ENCODE assay signal across 27 cellular contexts in the genomic region with DNA sequence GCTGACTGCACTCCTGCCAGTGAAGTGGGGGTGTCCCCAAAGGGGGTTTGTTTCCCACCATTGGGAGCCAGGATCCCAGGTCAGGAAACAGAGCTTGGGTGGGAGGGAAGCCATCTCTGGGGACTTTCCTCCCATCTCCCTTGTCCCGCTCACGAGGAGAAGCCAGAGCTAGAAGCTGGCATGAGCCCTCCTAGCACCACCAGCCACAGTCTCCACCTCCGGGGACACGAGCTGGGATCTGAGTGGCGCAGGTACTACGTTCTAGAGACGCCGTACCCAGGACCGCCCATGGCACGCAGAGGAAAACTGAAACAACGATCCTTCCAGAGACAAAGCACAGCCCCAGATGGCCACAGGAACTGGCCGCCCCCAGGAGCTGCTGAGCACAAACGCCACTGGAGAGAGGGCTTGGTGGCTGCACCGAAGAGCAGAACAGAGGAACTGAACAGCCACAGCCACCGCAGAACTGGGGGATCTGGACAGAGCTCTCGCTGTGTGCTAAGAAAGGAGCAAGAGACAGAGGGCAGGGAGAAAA. TPM values are rescaled to one million over a fixed set of nuclear protein-coding genes. Genes with fewer than 3 reads are reported as not detected.
A peak's percentile ranks its signal among the peaks of the same experiment; 100 is the strongest.
DNase-seq lines count a peak whose midpoint lies in the region; ATAC-seq, FAIRE-seq and TF ChIP-seq lines count a peak whose summit lies in the region.
"Had no signal": no experiment of that assay in that cellular context is flagged by ENCODE, and none has a peak within 500 bp of the region (broad histone marks: within the 10 kb centered on the region; RNA-seq: fewer than 3 reads in every experiment).

No MANE protein-coding gene starts in this region.

- no peaks in the 10 kb centered on the region for H4K20me1 ChIP-seq in neural progenitor cell (ENCODE audit: low read depth)

- H3K4me3 Mint-ChIP-seq in CD14-positive monocyte (no peak overlapping the region), neural progenitor cell (no peak overlapping the region)
- no peak overlapping the region for H3K4me3 Mint-ChIP-seq in activated T-helper 17 cell treated with anti-CD3 and anti-CD28 coated beads, Interleukin-2, amount 50 U/mL, for 72 hours
- H3K4me3 Mint-ChIP-seq in T-helper 2 cell treated with Interferon-gamma antibody and Interleukin-4, amounts not matched to agents 5 μg/mL and 100 μg/mL, for 36 hours = no peak overlapping the region
- H3K4me3 Mint-ChIP-seq: activated naive CD4-positive, alpha-beta T cell treated with anti-CD3 and anti-CD28 coated beads, Interleukin-2, amount 10 ng/mL, durations not matched to agents 7 days and 5 days; naive thymus-derived CD4-positive, alpha-beta T cell; T-helper 1 cell treated with Interleukin-12 subunit alpha and Interleukin-12 subunit beta and Interleukin-4 antibody, amounts not matched to agents 30 μg/mL and 1 μg/mL, for 36 hours had no signal

- H3K4me1 Mint-ChIP-seq in CD14-positive monocyte (no peaks in the 10 kb centered on the region), neural progenitor cell (peaks cover 34% of the 10 kb centered on the region)
- no peaks in the 10 kb centered on the region for H3K4me1 Mint-ChIP-seq in activated T-helper 17 cell treated with anti-CD3 and anti-CD28 coated beads, Interleukin-2, amount 50 U/mL, for 72 hours
- no peaks in the 10 kb centered on the region for H3K4me1 Mint-ChIP-seq in T-helper 2 cell treated with Interferon-gamma antibody and Interleukin-4, amounts not matched to agents 5 μg/mL and 100 μg/mL, for 36 hours (ENCODE audit: low read depth)
- H3K4me1 Mint-ChIP-seq: activated naive CD4-positive, alpha-beta T cell treated with anti-CD3 and anti-CD28 coated beads, Interleukin-2, amount 10 ng/mL, durations not matched to agents 7 days and 5 days; naive thymus-derived CD4-positive, alpha-beta T cell had no signal

- H3K4me3 ChIP-seq in kidney (ENCODE audit: low read length in 2 of 2) (no peak overlapping the region), skeletal muscle tissue (ENCODE audit: low read length in 3 of 3) (no peak overlapping the region), neural progenitor cell (no peak overlapping the region)
- H3K4me3 ChIP-seq: BLaER1 treated with 17β-estradiol and CSF1 and Interleukin-3, amounts not matched to agents 10 nM and 100 nM; dorsolateral prefrontal cortex; GM12878; heart left ventricle; SK-N-MC had no signal

- peaks cover 4 to 5% (median 4%) of the 10 kb centered on the region in 3 donors for H3K27me3 Mint-ChIP-seq in CD14-positive monocyte (ENCODE audit: low read depth in 3 of 3)
- peaks cover 7% of the 10 kb centered on the region for H3K27me3 Mint-ChIP-seq in activated T-helper 17 cell treated with anti-CD3 and anti-CD28 coated beads, Interleukin-2, amount 50 U/mL, for 72 hours
- no peaks in the 10 kb centered on the region for H3K27me3 Mint-ChIP-seq in T-helper 2 cell treated with Interferon-gamma antibody and Interleukin-4, amounts not matched to agents 5 μg/mL and 100 μg/mL, for 36 hours (ENCODE audit: low read depth)
- peaks cover 11% of the 10 kb centered on the region for H3K27me3 Mint-ChIP-seq in neural progenitor cell (ENCODE audit: insufficient read depth, low read depth)
- H3K27me3 Mint-ChIP-seq: activated naive CD4-positive, alpha-beta T cell treated with anti-CD3 and anti-CD28 coated beads, Interleukin-2, amount 10 ng/mL, durations not matched to agents 7 days and 5 days had no signal

- peaks cover 13% of the 10 kb centered on the region for H3F3A ChIP-seq in neural progenitor cell (ENCODE audit: low read depth)

- H3K9me3 Mint-ChIP-seq in CD14-positive monocyte (peaks cover 0 to 19% (median 7%) of the 10 kb centered on the region in 7 donors), neural progenitor cell (peaks cover 6% of the 10 kb centered on the region)
- H3K9me3 Mint-ChIP-seq in activated T-helper 17 cell treated with anti-CD3 and anti-CD28 coated beads, Interleukin-2, amount 50 U/mL, for 72 hours = no peaks in the 10 kb centered on the region
- no peaks in the 10 kb centered on the region for H3K9me3 Mint-ChIP-seq in T-helper 2 cell treated with Interferon-gamma antibody and Interleukin-4, amounts not matched to agents 5 μg/mL and 100 μg/mL, for 36 hours
- H3K9me3 Mint-ChIP-seq: activated naive CD4-positive, alpha-beta T cell treated with anti-CD3 and anti-CD28 coated beads, Interleukin-2, amount 10 ng/mL, durations not matched to agents 7 days and 5 days; T-helper 1 cell treated with Interleukin-12 subunit alpha and Interleukin-12 subunit beta and Interleukin-4 antibody, amounts not matched to agents 30 μg/mL and 1 μg/mL, for 36 hours had no signal

- H3K27ac ChIP-seq in kidney (ENCODE audit: low read depth in 2 of 2, low read length in 2 of 2) (no peak overlapping the region), skeletal muscle tissue (ENCODE audit: low read depth, low read length) (peak overlapping the region; percentile 40), neural progenitor cell (no peak overlapping the region)
- H3K27ac ChIP-seq: BLaER1 treated with 17β-estradiol and CSF1 and Interleukin-3, amounts not matched to agents 10 nM and 100 nM; dorsolateral prefrontal cortex; epithelial cell of prostate; SK-N-MC had no signal

- no peak overlapping the region for H3K9ac ChIP-seq in kidney (ENCODE audit: low read length in 2 of 2)
- no peak overlapping the region for H3K9ac ChIP-seq in skeletal muscle tissue (ENCODE audit: low read depth in 1 of 3, low read length in 3 of 3)
- no peak overlapping the region for H3K9ac ChIP-seq in neural progenitor cell
- H3K9ac ChIP-seq: BLaER1 treated with 17β-estradiol and CSF1 and Interleukin-3, amounts not matched to agents 10 nM and 100 nM had no signal

- DNase-seq in CD14-positive monocyte (ENCODE audit: low spot score) (peak; percentile 21), kidney (peak; percentile 33), D721Med (ENCODE audit: insufficient read length, low spot score) (no peak), cerebellum (ENCODE audit: low spot score) (no peak), neural progenitor cell (ENCODE audit: low spot score) (no peak)
- DNase-seq in T-helper 2 cell treated with Interferon-gamma antibody and Interleukin-4, amounts not matched to agents 5 μg/mL and 100 μg/mL, for 36 hours (ENCODE audit: low spot score) = no peak
- DNase-seq: activated CD4-positive, alpha-beta T cell treated with anti-CD3 and anti-CD28 coated beads for 4 hours; activated naive CD4-positive, alpha-beta T cell treated with anti-CD3 and anti-CD28 coated beads, Interleukin-2, amount 10 ng/mL, durations not matched to agents 7 days and 5 days; activated T-cell treated with anti-CD3 and anti-CD28 coated beads, Interleukin-2, amount 50 U/mL, for 48 hours; caudate nucleus; GOT3; KG1; naive thymus-derived CD4-positive, alpha-beta T cell; NCI-H146; NCI-H524 treated with DMSO at 0.1 percent for 48 hours; small intestine; stimulated activated CD4-positive, alpha-beta T cell treated with anti-CD3 and anti-CD28 coated beads, Interleukin-2, amount 100 ng/mL, for 24 hours; substantia nigra had no signal

- no peaks in the 10 kb centered on the region for H3K9me3 ChIP-seq in kidney (ENCODE audit: control insufficient read depth in 1 of 2, low read length in 2 of 2)
- H3K9me3 ChIP-seq in skeletal muscle tissue (ENCODE audit: control insufficient read depth in 3 of 3, low read length in 3 of 3) = peaks cover 0 to 6% (median 0%) of the 10 kb centered on the region in 3 donors
- no peaks in the 10 kb centered on the region for H3K9me3 ChIP-seq in neural progenitor cell (ENCODE audit: low read depth)

- no peak overlapping the region for H3K27ac Mint-ChIP-seq in CD14-positive monocyte
- H3K27ac Mint-ChIP-seq in activated T-helper 17 cell treated with anti-CD3 and anti-CD28 coated beads, Interleukin-2, amount 50 U/mL, for 72 hours = peak overlapping the region; percentile 58
- H3K27ac Mint-ChIP-seq in T-helper 2 cell treated with Interferon-gamma antibody and Interleukin-4, amounts not matched to agents 5 μg/mL and 100 μg/mL, for 36 hours = no peak overlapping the region
- no peak overlapping the region for H3K27ac Mint-ChIP-seq in neural progenitor cell
- H3K27ac Mint-ChIP-seq: activated naive CD4-positive, alpha-beta T cell treated with anti-CD3 and anti-CD28 coated beads, Interleukin-2, amount 10 ng/mL, durations not matched to agents 7 days and 5 days; naive thymus-derived CD4-positive, alpha-beta T cell; T-helper 1 cell treated with Interleukin-12 subunit alpha and Interleukin-12 subunit beta and Interleukin-4 antibody, amounts not matched to agents 30 μg/mL and 1 μg/mL, for 36 hours had no signal

- no peak for FAIRE-seq in kidney (lab: Jason Lieb, UNC)
- no peak for FAIRE-seq in D721Med (lab: Jason Lieb, UNC)
- FAIRE-seq: GM12878, small intestine had no signal

- intact Hi-C loops in CD14-positive monocyte (cut with micrococcal nuclease) = no loop called here
- intact Hi-C loops in kidney (cut with DNase I) = no loop called here

- no peak overlapping the region for H3K4me2 ChIP-seq in neural progenitor cell
- H3K4me2 ChIP-seq: BLaER1 treated with 17β-estradiol and CSF1 and Interleukin-3, amounts not matched to agents 10 nM and 100 nM had no signal

- H2AFZ ChIP-seq in neural progenitor cell (replicated peaks) = no peak overlapping the region

- H3K36me3 Mint-ChIP-seq in CD14-positive monocyte = no peaks in the 10 kb centered on the region
- no peaks in the 10 kb centered on the region for H3K36me3 Mint-ChIP-seq in activated T-helper 17 cell treated with anti-CD3 and anti-CD28 coated beads, Interleukin-2, amount 50 U/mL, for 72 hours (ENCODE audit: low read depth)
- no peaks in the 10 kb centered on the region for H3K36me3 Mint-ChIP-seq in T-helper 2 cell treated with Interferon-gamma antibody and Interleukin-4, amounts not matched to agents 5 μg/mL and 100 μg/mL, for 36 hours (ENCODE audit: low read depth)
- H3K36me3 Mint-ChIP-seq in neural progenitor cell = peaks cover 2% of the 10 kb centered on the region
- H3K36me3 Mint-ChIP-seq: activated naive CD4-positive, alpha-beta T cell treated with anti-CD3 and anti-CD28 coated beads, Interleukin-2, amount 10 ng/mL, durations not matched to agents 7 days and 5 days had no signal

- TF ChIP-seq CTCF in CD14-positive monocyte (IDR thresholded peaks at IDR 0.05) (no peak), kidney (IDR thresholded peaks at IDR 0.05; ENCODE audit: borderline replicate concordance, extremely low read depth, insufficient read depth) (no peak), D721Med (IDR thresholded peaks at IDR 0.05; ENCODE audit: insufficient read depth, missing control alignments) (no peak), neural progenitor cell (IDR thresholded peaks at IDR 0.05) (no peak)

- H3K36me3 ChIP-seq in kidney (ENCODE audit: control insufficient read depth in 1 of 2, insufficient read depth in 2 of 2, low read length in 2 of 2) (no peaks in the 10 kb centered on the region), skeletal muscle tissue (ENCODE audit: control insufficient read depth in 3 of 3, insufficient read depth in 3 of 3, low read length in 3 of 3) (no peaks in the 10 kb centered on the region), neural progenitor cell (no peaks in the 10 kb centered on the region)
- H3K36me3 ChIP-seq: BLaER1 treated with 17β-estradiol and CSF1 and Interleukin-3, amounts not matched to agents 10 nM and 100 nM; heart left ventricle had no signal

- no peak for ATAC-seq in activated T-helper 17 cell treated with anti-CD3 and anti-CD28 coated beads, Interleukin-2, amount 50 U/mL, for 72 hours (replicated peaks)
- ATAC-seq: GM12878; naive thymus-derived CD4-positive, alpha-beta T cell had no signal

- H3K27me3 ChIP-seq in skeletal muscle tissue (ENCODE audit: control insufficient read depth in 3 of 3, insufficient read depth in 3 of 3, low read length in 3 of 3) (peaks cover 0 to 14% (median 0%) of the 10 kb centered on the region in 3 donors), neural progenitor cell (no peaks in the 10 kb centered on the region)
- H3K27me3 ChIP-seq: BLaER1 treated with 17β-estradiol and CSF1 and Interleukin-3, amounts not matched to agents 10 nM and 100 nM; dorsolateral prefrontal cortex; heart left ventricle had no signal

- peaks cover 0 to 2% of the 10 kb centered on the region in 2 donors for H3K4me1 ChIP-seq in kidney (ENCODE audit: control insufficient read depth in 1 of 2, insufficient read depth in 1 of 2, low read depth in 1 of 2, low read length in 2 of 2)
- H3K4me1 ChIP-seq in skeletal muscle tissue (ENCODE audit: control insufficient read depth in 3 of 3, insufficient read depth in 3 of 3, low read length in 3 of 3) = peaks cover 14 to 34% (median 29%) of the 10 kb centered on the region in 3 donors
- peaks cover 23% of the 10 kb centered on the region for H3K4me1 ChIP-seq in neural progenitor cell

- no peaks in the 10 kb centered on the region for H3K79me2 ChIP-seq in neural progenitor cell (ENCODE audit: low read depth)

RNA-seq across cellular contexts. Expression of a gene that starts 29.8 kb away (rescaled TPM):
- polyA plus RNA-seq in CD14-positive monocyte = under 1 TPM in 1 of 2 donors, not detected in 1; 0.74 TPM
- not detected for total RNA-seq in activated T-helper 17 cell treated with anti-CD3 and anti-CD28 coated beads, Interleukin-2, amount 50 U/mL, for 72 hours
- 13.6 TPM for total RNA-seq in kidney
- polyA plus RNA-seq in kidney (ENCODE audit: insufficient read depth, low read depth, low replicate concordance) = 2.0 TPM
- total RNA-seq in skeletal muscle tissue = 29.7 TPM
- total RNA-seq in cerebellum = 7.0 TPM
- 1.2 and 3.0 TPM in 2 replicates for total RNA-seq in neural progenitor cell (ENCODE audit: low replicate concordance)
- total RNA-seq: naive thymus-derived CD4-positive, alpha-beta T cell had no signal
- polyA plus RNA-seq: naive thymus-derived CD4-positive, alpha-beta T cell had no signal

Comparison
In these comparisons a context has a peak if more than half of its experiments do, and no peak if none do; other contexts are left out.
1. DNase-seq: peak in CD14-positive monocyte (single experiment) and kidney (single experiment); none in D721Med (single experiment), T-helper 2 cell treated with Interferon-gamma antibody and Interleukin-4, amounts not matched to agents 5 μg/mL and 100 μg/mL, for 36 hours (single experiment), cerebellum (single experiment) and neural progenitor cell (single experiment).